In the genomic region with DNA sequence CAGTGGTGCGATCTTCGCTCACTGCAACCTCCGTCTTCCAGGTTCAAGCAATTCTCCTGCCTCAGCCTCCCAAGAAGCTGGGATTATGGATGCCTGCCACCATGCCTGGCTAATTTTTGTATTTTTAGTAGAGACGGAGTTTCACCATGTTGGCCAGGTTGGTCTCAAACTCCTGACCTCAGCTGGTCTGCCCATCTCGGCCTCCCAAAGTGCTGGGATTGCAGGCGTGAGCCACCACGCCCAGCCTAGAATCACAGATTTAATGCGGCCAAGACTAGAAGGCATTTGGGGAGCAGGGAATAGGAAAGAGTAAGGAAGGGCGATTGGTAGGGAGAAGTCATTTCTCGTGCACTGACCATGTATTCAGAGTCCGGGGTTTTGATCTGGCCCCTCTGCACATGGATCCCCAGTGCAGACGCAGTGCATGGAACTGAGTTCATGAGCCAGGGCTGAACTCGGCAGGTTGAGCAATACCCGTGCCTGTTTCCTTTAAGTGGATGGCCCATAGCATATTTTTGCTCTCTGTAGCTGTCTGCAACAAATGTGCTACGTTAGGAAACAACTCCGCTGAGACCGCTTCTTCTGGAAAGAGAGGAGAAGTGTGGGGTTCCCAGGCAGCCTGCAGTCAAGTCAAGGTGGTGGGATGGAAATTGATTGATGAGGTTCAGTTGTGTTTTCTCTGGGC, we compare ENCODE assay signal across 13 cellular contexts. TPM values are rescaled to one million over a fixed set of nuclear protein-coding genes. Genes with fewer than 3 reads are reported as not detected.
"Had no signal": no experiment of that assay in that cellular context is flagged by ENCODE, and none has a peak within 500 bp of the region (broad histone marks: within the 10 kb centered on the region; RNA-seq: fewer than 3 reads in every experiment).

No MANE protein-coding gene starts in this region.

- H3K4me3 ChIP-seq: heart right ventricle, left lung, ovary, skin epidermis, tibial nerve had no signal

- H3K9me3 ChIP-seq: heart right ventricle, left lung, ovary, tibial nerve had no signal

- H3K27ac ChIP-seq: left lung, ovary had no signal

- H3K27me3 ChIP-seq: ovary had no signal

- H3K36me3 ChIP-seq: heart right ventricle, left lung, ovary, tibial nerve had no signal

- ATAC-seq: activated CD4-positive, CD25-positive, alpha-beta regulatory T cell treated with anti-CD3 and anti-CD28 coated beads, Interleukin-2, amount 50 U/mL, for 24 hours; heart right ventricle; left lung; stimulated activated effector memory CD8-positive, alpha-beta T cell treated with anti-CD3 and anti-CD28 coated beads, Interleukin-12 subunit alpha, Interleukin-12 subunit beta, amount 100 ng/mL, for 72 hours had no signal

- DNase-seq: activated gamma-delta T cell; activated naive CD8-positive, alpha-beta T cell treated with anti-CD3 and anti-CD28 coated beads for 36 hours; activated T-cell treated with anti-CD3 and anti-CD28 coated beads, Interleukin-2, amount 50 U/mL, for 1 hour; heart right ventricle; left lung; mesenchymal stem cell; ovary had no signal

RNA-seq across cellular contexts. Expression of a gene that starts 3.4 kb away (rescaled TPM):
- total RNA-seq: activated naive CD8-positive, alpha-beta T cell treated with anti-CD3 and anti-CD28 coated beads for 36 hours; renal cortical epithelial cell; T-helper 2 cell treated with Interferon-gamma antibody and Interleukin-4, amounts not matched to agents 100 ng/mL and 5 ng/mL, for 36 hours had no signal
